Comparison of ENCODE assay signal across 2 cellular contexts in genomic region chr6:15264902-15265761, GRCh38.
A peak's percentile ranks its signal among the peaks of the same experiment; 100 is the strongest.
TF ChIP-seq lines count a peak whose summit lies in the region.

No MANE protein-coding gene starts in this region.

TF ChIP-seq in GM12878, 131 proteins besides CTCF, POLR2A, EP300 and RAD21:
- TF ChIP-seq, protein P1, sequence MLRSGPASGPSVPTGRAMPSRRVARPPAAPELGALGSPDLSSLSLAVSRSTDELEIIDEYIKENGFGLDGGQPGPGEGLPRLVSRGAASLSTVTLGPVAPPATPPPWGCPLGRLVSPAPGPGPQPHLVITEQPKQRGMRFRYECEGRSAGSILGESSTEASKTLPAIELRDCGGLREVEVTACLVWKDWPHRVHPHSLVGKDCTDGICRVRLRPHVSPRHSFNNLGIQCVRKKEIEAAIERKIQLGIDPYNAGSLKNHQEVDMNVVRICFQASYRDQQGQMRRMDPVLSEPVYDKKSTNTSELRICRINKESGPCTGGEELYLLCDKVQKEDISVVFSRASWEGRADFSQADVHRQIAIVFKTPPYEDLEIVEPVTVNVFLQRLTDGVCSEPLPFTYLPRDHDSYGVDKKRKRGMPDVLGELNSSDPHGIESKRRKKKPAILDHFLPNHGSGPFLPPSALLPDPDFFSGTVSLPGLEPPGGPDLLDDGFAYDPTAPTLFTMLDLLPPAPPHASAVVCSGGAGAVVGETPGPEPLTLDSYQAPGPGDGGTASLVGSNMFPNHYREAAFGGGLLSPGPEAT (IDR thresholded peaks at IDR 0.05; ENCODE audit: low read depth) = peak; percentile 51; the same call in 1 of the 2 replicates
- no peak for TF ChIP-seq ATF2 (IDR thresholded peaks at IDR 0.05; ENCODE audit: low read length)
- 0 out of 2 replicates have a peak, but pooled peaks have one; percentile 15 for TF ChIP-seq DPF2 (IDR thresholded peaks at IDR 0.05)
- peak; percentile 41 for TF ChIP-seq IKZF1 (conservative IDR thresholded peaks at IDR 0.05)
- peak; percentile 95 for TF ChIP-seq SMAD1 (IDR thresholded peaks at IDR 0.05; ENCODE audit: low read depth, partially characterized antibody)
- TF ChIP-seq MLLT1 (IDR thresholded peaks at IDR 0.05) = no peak
- peak; percentile 66 for TF ChIP-seq MEF2B (IDR thresholded peaks at IDR 0.05; ENCODE audit: partially characterized antibody, poor library complexity, severe bottlenecking)
TF ChIP-seq in GM12878: peak in this region for 5.

TF ChIP-seq in HepG2, 621 proteins besides CTCF, POLR2A, EP300 and RAD21:
- TF ChIP-seq ZFP82 (CRISPR knock-in tag; IDR thresholded peaks at IDR 0.05; ENCODE audit: borderline replicate concordance) = no peak
- no peak for TF ChIP-seq ZNF891 (CRISPR knock-in tag; IDR thresholded peaks at IDR 0.05)
- TF ChIP-seq ZNF326 (CRISPR knock-in tag; IDR thresholded peaks at IDR 0.05; ENCODE audit: borderline replicate concordance) = no peak
- no peak for TF ChIP-seq MTA1 (CRISPR knock-in tag; IDR thresholded peaks at IDR 0.05; ENCODE audit: borderline replicate concordance)
- TF ChIP-seq, protein P2, sequence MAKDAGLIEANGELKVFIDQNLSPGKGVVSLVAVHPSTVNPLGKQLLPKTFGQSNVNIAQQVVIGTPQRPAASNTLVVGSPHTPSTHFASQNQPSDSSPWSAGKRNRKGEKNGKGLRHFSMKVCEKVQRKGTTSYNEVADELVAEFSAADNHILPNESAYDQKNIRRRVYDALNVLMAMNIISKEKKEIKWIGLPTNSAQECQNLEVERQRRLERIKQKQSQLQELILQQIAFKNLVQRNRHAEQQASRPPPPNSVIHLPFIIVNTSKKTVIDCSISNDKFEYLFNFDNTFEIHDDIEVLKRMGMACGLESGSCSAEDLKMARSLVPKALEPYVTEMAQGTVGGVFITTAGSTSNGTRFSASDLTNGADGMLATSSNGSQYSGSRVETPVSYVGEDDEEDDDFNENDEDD (CRISPR knock-in tag; IDR thresholded peaks at IDR 0.05; ENCODE audit: borderline replicate concordance) = no peak
